29 cellular contexts compared by ENCODE assay signal in genomic region chr6:143229402-143229801, GRCh38.
"Had no signal": no experiment of that assay in that cellular context is flagged by ENCODE, and none has a peak within 500 bp of the region (broad histone marks: within the 10 kb centered on the region; RNA-seq: fewer than 3 reads in every experiment).

No MANE protein-coding gene starts in this region.

- H3K9me3 Mint-ChIP-seq: activated CD4-positive, alpha-beta memory T cell treated with anti-CD3 and anti-CD28 coated beads, Interleukin-2, amount 10 ng/mL, durations not matched to agents 7 days and 5 days; activated CD4-positive, alpha-beta T cell treated with anti-CD3 and anti-CD28 coated beads, Interleukin-2, amount 10 ng/mL, durations not matched to agents 7 days and 5 days; activated naive CD4-positive, alpha-beta T cell treated with anti-CD3 and anti-CD28 coated beads for 36 hours; activated naive CD4-positive, alpha-beta T cell treated with anti-CD3 and anti-CD28 coated beads, Interleukin-2, amount 50 U/mL, for 24 hours; activated naive CD8-positive, alpha-beta T cell treated with anti-CD3 and anti-CD28 coated beads for 36 hours; activated naive CD8-positive, alpha-beta T cell treated with anti-CD3 and anti-CD28 coated beads, Interleukin-2, amount 50 U/mL, for 24 hours; activated T-cell treated with anti-CD3 and anti-CD28 coated beads, Interleukin-2, amount 50 U/mL, for 24 hours; activated T-helper 2 cell treated with anti-CD3 and anti-CD28 coated beads, Interferon-gamma antibody, Interleukin-2, Interleukin-4, amounts not matched to agents 10 μg/mL and 5 μg/mL and 100 μg/mL, durations not matched to agents 14 hours and 24 hours and 36 hours; effector memory CD8-positive, alpha-beta T cell had no signal

- H3K4me3 Mint-ChIP-seq: activated CD4-positive, alpha-beta memory T cell treated with anti-CD3 and anti-CD28 coated beads, Interleukin-2, amount 10 ng/mL, durations not matched to agents 7 days and 5 days; activated CD4-positive, alpha-beta T cell treated with anti-CD3 and anti-CD28 coated beads for 36 hours; activated CD4-positive, alpha-beta T cell treated with anti-CD3 and anti-CD28 coated beads, Interleukin-2, amount 10 ng/mL, durations not matched to agents 7 days and 5 days; activated naive CD4-positive, alpha-beta T cell treated with anti-CD3 and anti-CD28 coated beads for 36 hours; activated naive CD4-positive, alpha-beta T cell treated with anti-CD3 and anti-CD28 coated beads, Interleukin-2, amount 50 U/mL, for 24 hours; activated naive CD8-positive, alpha-beta T cell treated with anti-CD3 and anti-CD28 coated beads for 36 hours; activated naive CD8-positive, alpha-beta T cell treated with anti-CD3 and anti-CD28 coated beads, Interleukin-2, amount 50 U/mL, for 24 hours; activated T-cell treated with anti-CD3 and anti-CD28 coated beads, Interleukin-2, amount 50 U/mL, for 24 hours; effector memory CD8-positive, alpha-beta T cell had no signal

- ATAC-seq: activated CD4-positive, alpha-beta T cell treated with anti-CD3 and anti-CD28 coated beads for 36 hours; activated naive CD8-positive, alpha-beta T cell treated with anti-CD3 and anti-CD28 coated beads, Interleukin-2, amount 50 U/mL, for 24 hours; body of pancreas; effector memory CD8-positive, alpha-beta T cell; foreskin keratinocyte; gastrocnemius medialis; heart left ventricle had no signal

- H3K27me3 Mint-ChIP-seq: activated CD4-positive, alpha-beta memory T cell treated with anti-CD3 and anti-CD28 coated beads, Interleukin-2, amount 10 ng/mL, durations not matched to agents 7 days and 5 days; activated CD4-positive, alpha-beta T cell treated with anti-CD3 and anti-CD28 coated beads for 36 hours; activated CD4-positive, alpha-beta T cell treated with anti-CD3 and anti-CD28 coated beads, Interleukin-2, amount 10 ng/mL, durations not matched to agents 7 days and 5 days; activated naive CD4-positive, alpha-beta T cell treated with anti-CD3 and anti-CD28 coated beads, Interleukin-2, amount 50 U/mL, for 24 hours; activated naive CD8-positive, alpha-beta T cell treated with anti-CD3 and anti-CD28 coated beads for 36 hours; activated naive CD8-positive, alpha-beta T cell treated with anti-CD3 and anti-CD28 coated beads, Interleukin-2, amount 50 U/mL, for 24 hours; activated T-cell treated with anti-CD3 and anti-CD28 coated beads, Interleukin-2, amount 50 U/mL, for 24 hours; effector memory CD8-positive, alpha-beta T cell had no signal

- H3K4me1 ChIP-seq: adrenal gland, body of pancreas had no signal

- DNase-seq: activated CD4-positive, alpha-beta memory T cell treated with anti-CD3 and anti-CD28 coated beads, Interleukin-2, amount 10 ng/mL, durations not matched to agents 7 days and 5 days; activated CD4-positive, alpha-beta T cell treated with anti-CD3 and anti-CD28 coated beads for 36 hours; activated CD4-positive, alpha-beta T cell treated with anti-CD3 and anti-CD28 coated beads, Interleukin-2, amount 10 ng/mL, durations not matched to agents 7 days and 5 days; activated CD4-positive, alpha-beta T cell treated with anti-CD3 and anti-CD28 coated beads, Interleukin-2, amount 50 U/mL, for 4 hours; activated CD4-positive, CD25-positive, alpha-beta regulatory T cell; activated CD4-positive, CD25-positive, alpha-beta regulatory T cell treated with anti-CD3 and anti-CD28 coated beads, Interleukin-2, amount 50 U/mL, for 72 hours; activated CD8-positive, alpha-beta memory T cell treated with anti-CD3 and anti-CD28 coated beads, Interleukin-2, amount 50 U/mL, for 48 hours; activated effector memory CD4-positive, alpha-beta T cell treated with anti-CD3 and anti-CD28 coated beads, Interleukin-2, amount 50 U/mL, for 16 hours; activated naive CD4-positive, alpha-beta T cell treated with anti-CD3 and anti-CD28 coated beads for 36 hours; activated naive CD8-positive, alpha-beta T cell treated with anti-CD3 and anti-CD28 coated beads for 36 hours; activated naive CD8-positive, alpha-beta T cell treated with anti-CD3 and anti-CD28 coated beads, Interleukin-2, amount 50 U/mL, for 24 hours; activated T-cell treated with anti-CD3 and anti-CD28 coated beads for 4 hours; activated T-cell treated with anti-CD3 and anti-CD28 coated beads, Interleukin-2, amount 50 U/mL, for 24 hours; adrenal gland; amygdala; aorta; body of pancreas; cortex of kidney; dermis blood vessel endothelial cell; effector CD4-positive, alpha-beta T cell; effector memory CD8-positive, alpha-beta T cell; erythroblast; foreskin keratinocyte; gastrocnemius medialis; glutamatergic neuron; heart left ventricle had no signal

- H3K27ac Mint-ChIP-seq: activated CD4-positive, alpha-beta memory T cell treated with anti-CD3 and anti-CD28 coated beads, Interleukin-2, amount 10 ng/mL, durations not matched to agents 7 days and 5 days; activated CD4-positive, alpha-beta T cell treated with anti-CD3 and anti-CD28 coated beads for 36 hours; activated CD4-positive, alpha-beta T cell treated with anti-CD3 and anti-CD28 coated beads, Interleukin-2, amount 10 ng/mL, durations not matched to agents 7 days and 5 days; activated naive CD4-positive, alpha-beta T cell treated with anti-CD3 and anti-CD28 coated beads for 36 hours; activated naive CD4-positive, alpha-beta T cell treated with anti-CD3 and anti-CD28 coated beads, Interleukin-2, amount 50 U/mL, for 24 hours; activated naive CD8-positive, alpha-beta T cell treated with anti-CD3 and anti-CD28 coated beads for 36 hours; activated naive CD8-positive, alpha-beta T cell treated with anti-CD3 and anti-CD28 coated beads, Interleukin-2, amount 50 U/mL, for 24 hours; activated T-cell treated with anti-CD3 and anti-CD28 coated beads, Interleukin-2, amount 50 U/mL, for 24 hours; activated T-helper 2 cell treated with anti-CD3 and anti-CD28 coated beads, Interferon-gamma antibody, Interleukin-2, Interleukin-4, amounts not matched to agents 10 μg/mL and 5 μg/mL and 100 μg/mL, durations not matched to agents 14 hours and 24 hours and 36 hours had no signal

- H3K4me1 Mint-ChIP-seq: activated CD4-positive, alpha-beta memory T cell treated with anti-CD3 and anti-CD28 coated beads, Interleukin-2, amount 10 ng/mL, durations not matched to agents 7 days and 5 days; activated CD4-positive, alpha-beta T cell treated with anti-CD3 and anti-CD28 coated beads for 36 hours; activated CD4-positive, alpha-beta T cell treated with anti-CD3 and anti-CD28 coated beads, Interleukin-2, amount 10 ng/mL, durations not matched to agents 7 days and 5 days; activated naive CD4-positive, alpha-beta T cell treated with anti-CD3 and anti-CD28 coated beads, Interleukin-2, amount 50 U/mL, for 24 hours; activated naive CD8-positive, alpha-beta T cell treated with anti-CD3 and anti-CD28 coated beads for 36 hours; activated naive CD8-positive, alpha-beta T cell treated with anti-CD3 and anti-CD28 coated beads, Interleukin-2, amount 50 U/mL, for 24 hours had no signal

- H3K27ac ChIP-seq: adrenal gland, body of pancreas, esophagus muscularis mucosa, foreskin keratinocyte, gastrocnemius medialis, heart left ventricle had no signal

- H3K36me3 ChIP-seq: adrenal gland, esophagus muscularis mucosa, gastrocnemius medialis, heart left ventricle had no signal

- H3K9me3 ChIP-seq: adrenal gland, body of pancreas, esophagus muscularis mucosa, gastrocnemius medialis, heart left ventricle had no signal

- H3K4me3 ChIP-seq: adrenal gland, body of pancreas, esophagus muscularis mucosa, gastrocnemius medialis, heart left ventricle had no signal

- H3K27me3 ChIP-seq: adrenal gland, body of pancreas, esophagus muscularis mucosa, foreskin keratinocyte, gastrocnemius medialis, heart left ventricle had no signal
